7 cellular contexts compared by ENCODE assay signal in genomic region chr12:99486277-99486676, GRCh38.
"Had no signal": no experiment of that assay in that cellular context is flagged by ENCODE, and none has a peak within 500 bp of the region (broad histone marks: within the 10 kb centered on the region; RNA-seq: fewer than 3 reads in every experiment).

No MANE protein-coding gene starts in this region.

- H3K4me3 ChIP-seq: GM12878 had no signal

- FAIRE-seq: G401.6, GM12878, GM12891, GM18507, GM19239 had no signal

- DNase-seq: GDM1, GF-D8 had no signal

- ATAC-seq: GM12878 had no signal
